In the genomic region with DNA sequence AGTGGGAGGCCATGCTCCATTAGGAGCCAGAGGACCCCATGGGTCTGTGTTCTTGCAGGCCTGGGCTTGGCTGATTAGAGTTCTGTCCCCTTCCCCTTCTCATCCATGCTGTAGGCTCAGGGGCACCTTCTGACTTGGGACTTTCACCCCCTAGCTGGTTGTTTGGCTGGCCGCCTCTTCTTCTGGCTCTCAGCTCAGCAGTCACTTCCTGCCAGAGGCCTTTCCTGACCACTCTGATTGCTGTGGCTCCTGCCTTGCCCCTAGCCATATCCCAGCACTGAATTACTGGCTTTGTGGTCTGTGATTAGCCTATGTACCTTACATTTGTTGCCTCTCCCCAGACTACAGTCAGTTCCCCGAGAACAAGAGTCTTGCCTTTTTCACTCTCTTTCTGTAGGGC, we compare ENCODE assay signal across 30 cellular contexts. TPM values are rescaled to one million over a fixed set of nuclear protein-coding genes. Genes with fewer than 3 reads are reported as not detected.
A peak's percentile ranks its signal among the peaks of the same experiment; 100 is the strongest.
DNase-seq lines count a peak whose midpoint lies in the region; ATAC-seq and TF ChIP-seq lines count a peak whose summit lies in the region.
"Had no signal": no experiment of that assay in that cellular context is flagged by ENCODE, and none has a peak within 500 bp of the region (broad histone marks: within the 10 kb centered on the region; RNA-seq: fewer than 3 reads in every experiment).

No MANE protein-coding gene starts in this region.

- H3K4me1 ChIP-seq in HUES48 (ENCODE audit: control insufficient read depth, insufficient read depth, low read length) (peaks cover 23% of the 10 kb centered on the region), mammary epithelial cell (ENCODE audit: insufficient read depth, low read length) (peaks cover 3% of the 10 kb centered on the region), right cardiac atrium (ENCODE audit: control insufficient read depth, insufficient read depth, low read length) (peaks cover 5% of the 10 kb centered on the region), psoas muscle (peaks cover 37% of the 10 kb centered on the region)
- H3K4me1 ChIP-seq: lower lobe of right lung had no signal

- TF ChIP-seq CTCF in mammary epithelial cell (conservative IDR thresholded peaks at IDR 0.05 in 1 of 2, IDR thresholded peaks at IDR 0.05 in 1 of 2; ENCODE audit: extremely low read depth in 1 of 2, insufficient read depth in 1 of 2, low read depth in 1 of 2, low read length in 2 of 2) (no peak), psoas muscle (IDR thresholded peaks at IDR 0.05) (no peak), GM13976 (IDR thresholded peaks at IDR 0.05; ENCODE audit: borderline replicate concordance, control extremely low read depth, extremely low read depth, insufficient read depth, missing control alignments) (no peak), coronary artery (IDR thresholded peaks at IDR 0.05) (no peak)

- WGBS in mammary epithelial cell (ENCODE audit: low coverage, missing lambda C conversion rate), result 33% methylated on average over 2 of the region's 2 CpGs
- WGBS in right cardiac atrium, result 66% methylated on average over 2 of the region's 2 CpGs
- 50 to 76% (median 58%) methylated on average over 2 of the region's 2 CpGs for WGBS in psoas muscle, 3 donors

- ATAC-seq in right cardiac atrium (peak; percentile 57 to 59), psoas muscle (peak; percentile 30 to 54 (median 38)), GM18867 (IDR thresholded peaks at IDR 0.05; ENCODE audit: unreplicated experiment) (no peak)
- ATAC-seq: GM12878; lower lobe of right lung; mucosa of descending colon; natural killer cell treated with Interleukin-12 subunit alpha and Interleukin-12 subunit beta and Interleukin-15 and Interleukin-18, amount 100 ng/mL, for 72 hours; stimulated activated naive CD8-positive, alpha-beta T cell treated with anti-CD3 and anti-CD28 coated beads, Interleukin-15, Interleukin-2, amounts not matched to agents 100 U/mL and 50 U/mL, for 24 hours had no signal

- H2AFZ ChIP-seq in mammary epithelial cell (ENCODE audit: low read depth, low read length), result peak overlapping the region; percentile 50

- intact Hi-C loops in mammary epithelial cell (cut with micrococcal nuclease), result no loop called here
- intact Hi-C loops in right cardiac atrium (cut with DNase I), result no loop called here
- intact Hi-C loops in psoas muscle (cut with DNase I), result no loop called here

- H3K36me3 ChIP-seq in HUES48 (ENCODE audit: control insufficient read depth, insufficient read depth, low read length), result no peaks in the 10 kb centered on the region
- no peaks in the 10 kb centered on the region for H3K36me3 ChIP-seq in mammary epithelial cell (ENCODE audit: insufficient read depth, low read length)
- H3K36me3 ChIP-seq in psoas muscle (ENCODE audit: insufficient read depth in 1 of 2, low read depth in 1 of 2), result no peaks in the 10 kb centered on the region
- H3K36me3 ChIP-seq: lower lobe of right lung, ovary had no signal

- BruUV-seq in mammary epithelial cell (replicated peaks; lab: Mats Ljungman, UMichigan), result no TSS peak

- dilution Hi-C loops in mammary epithelial cell (cut with HindIII; ENCODE audit: low sequenced_read_pairs), result no loop called here

- no peaks in the 10 kb centered on the region for H4K20me1 ChIP-seq in mammary epithelial cell (ENCODE audit: insufficient read depth, low read length)

- no peak overlapping the region for H3K9ac ChIP-seq in HUES48 (ENCODE audit: low read depth, low read length)
- no peak overlapping the region for H3K9ac ChIP-seq in mammary epithelial cell (ENCODE audit: insufficient read depth, low read length)

- CTCF ChIA-PET in mammary epithelial cell (lab: Charles Lee; ENCODE audit: low non-redundant PET), result no interaction called here

- H3K27me3 ChIP-seq in HUES48 (ENCODE audit: control insufficient read depth, insufficient read depth, low read length) (no peaks in the 10 kb centered on the region), mammary epithelial cell (ENCODE audit: insufficient read depth, low read length) (no peaks in the 10 kb centered on the region), right cardiac atrium (ENCODE audit: control insufficient read depth, insufficient read depth) (no peaks in the 10 kb centered on the region), psoas muscle (ENCODE audit: insufficient read depth in 3 of 3, low read length in 2 of 3) (no peaks in the 10 kb centered on the region)
- H3K27me3 ChIP-seq: ovary had no signal

- in situ Hi-C loops in mammary epithelial cell (cut with MboI; ENCODE audit: low sequenced_read_pairs in 2 of 2) (no loop called here), GM13976 (cut with MboI; ENCODE audit: low sequenced_read_pairs, unreplicated experiment) (no loop called here)

- H3K4me3 ChIP-seq in HUES48 (ENCODE audit: low read depth, low read length), result no peak overlapping the region
- no peak overlapping the region for H3K4me3 ChIP-seq in mammary epithelial cell (replicated peaks in 1 of 3; ENCODE audit: insufficient read depth in 1 of 3, low read depth in 2 of 3, low read length in 3 of 3)
- H3K4me3 ChIP-seq in right cardiac atrium (ENCODE audit: low read length), result no peak overlapping the region
- H3K4me3 ChIP-seq in psoas muscle, result no peak overlapping the region
- no peak overlapping the region for H3K4me3 ChIP-seq in coronary artery
- H3K4me3 ChIP-seq: GM12878, lower lobe of right lung, mucosa of descending colon, ovary, SK-N-MC had no signal

- H3K27ac ChIP-seq in HUES48 (ENCODE audit: low read depth, low read length) (peak overlapping the region; percentile 50), mammary epithelial cell (ENCODE audit: insufficient read depth, low read depth, low read length) (no peak overlapping the region), right cardiac atrium (ENCODE audit: low read length) (peak overlapping the region; percentile 53), psoas muscle (peak overlapping the region; percentile 54), coronary artery (no peak overlapping the region)
- H3K27ac ChIP-seq: lower lobe of right lung, SK-N-MC had no signal

- H3K9me3 ChIP-seq in HUES48 (ENCODE audit: control insufficient read depth, insufficient read depth, low read length), result no peaks in the 10 kb centered on the region
- H3K9me3 ChIP-seq in mammary epithelial cell (replicated peaks; ENCODE audit: insufficient read depth, low read length), result no peaks in the 10 kb centered on the region
- no peaks in the 10 kb centered on the region for H3K9me3 ChIP-seq in right cardiac atrium (ENCODE audit: control insufficient read depth, low read length)
- no peaks in the 10 kb centered on the region for H3K9me3 ChIP-seq in psoas muscle
- H3K9me3 ChIP-seq: lower lobe of right lung, mucosa of descending colon, ovary had no signal

- H3K79me2 ChIP-seq in mammary epithelial cell (ENCODE audit: insufficient read depth, low read length), result no peaks in the 10 kb centered on the region

- H3K4me2 ChIP-seq in mammary epithelial cell (ENCODE audit: insufficient read depth, low read depth, low read length), result no peak overlapping the region

- DNase-seq in mammary epithelial cell, result peak; percentile 24
- peak in 1 of 3 donors; percentile 45 for DNase-seq in right cardiac atrium
- no peak for DNase-seq in psoas muscle
- no peak for DNase-seq in GM13976 (ENCODE audit: low spot score)
- DNase-seq in coronary artery (ENCODE audit: low spot score), result no peak
- no peak for DNase-seq in HCEC 1CT
- DNase-seq: activated CD4-positive, alpha-beta T cell treated with anti-CD3 and anti-CD28 coated beads, Interleukin-2, amount 50 U/mL, for 1 hour; activated CD4-positive, CD25-positive, alpha-beta regulatory T cell; activated gamma-delta T cell treated with Interleukin-2 at 50 U/mL for 16 hours; activated T-cell treated with anti-CD3 and anti-CD28 coated beads, Interleukin-2, amount 50 U/mL, for 48 hours; CD8-positive, alpha-beta memory T cell; central memory CD4-positive, alpha-beta T cell; DMS 273 treated with DMSO at 0.1 percent for 48 hours; kidney glomerular epithelial cell; lower lobe of right lung; mucosa of descending colon; NCI-H1092; NCI-H187; NCI-H510A treated with DMSO at 0.1 percent for 48 hours; RPMI8226; small intestine; stimulated activated naive CD8-positive, alpha-beta T cell treated with anti-CD3 and anti-CD28 coated beads, Interleukin-15, Interleukin-2, amounts not matched to agents 100 U/mL and 50 U/mL, for 24 hours had no signal

RNA-seq across cellular contexts. Expression of a gene that starts 14.6 kb away (rescaled TPM):
- total RNA-seq in mammary epithelial cell (10 to 100 TPM in 1 of 2 donors, 1 to 10 TPM in 1; 6.2 to 12.5 TPM), right cardiac atrium (10 to 100 TPM; 16.7 to 29.2 (median 25.7) TPM), psoas muscle (10 to 100 TPM; 19.6 to 35.7 (median 25.3) TPM)
- polyA plus RNA-seq in mammary epithelial cell (1.3 TPM), right cardiac atrium (14.7 TPM), psoas muscle (10 to 100 TPM in 2 of 3 donors, 1 to 10 TPM in 1; 5.1 to 13.9 (median 12.4) TPM)
- polyA minus RNA-seq in mammary epithelial cell, result 10.1 TPM
- total RNA-seq: CD8-positive, alpha-beta memory T cell; fibroblast of lung; GM12878; natural killer cell treated with Interleukin-12 subunit alpha and Interleukin-12 subunit beta and Interleukin-15 and Interleukin-18, amount 100 ng/mL, for 72 hours had no signal
- polyA plus RNA-seq: AG04450; CD8-positive, alpha-beta memory T cell; GM12878 had no signal

Comparison
In these comparisons a context has a peak if more than half of its experiments do, and no peak if none do; other contexts are left out.
1. H3K27ac ChIP-seq: peak in HUES48 (single experiment), right cardiac atrium (single experiment) and psoas muscle (single experiment); none in mammary epithelial cell (single experiment) and coronary artery (0 of 2).